Comparison of ENCODE assay signal across 17 cellular contexts in genomic region chr13:29886446-29886845, GRCh38. TPM values are rescaled to one million over a fixed set of nuclear protein-coding genes. Genes with fewer than 3 reads are reported as not detected.
DNase-seq lines count a peak whose midpoint lies in the region; ATAC-seq and TF ChIP-seq lines count a peak whose summit lies in the region.
"Had no signal": no experiment of that assay in that cellular context is flagged by ENCODE, and none has a peak within 500 bp of the region (broad histone marks: within the 10 kb centered on the region; RNA-seq: fewer than 3 reads in every experiment).

No MANE protein-coding gene starts in this region.

- no peak overlapping the region for H3K4me3 Mint-ChIP-seq in activated T-cell treated with anti-CD3 and anti-CD28 coated beads, Interleukin-2, amount 50 U/mL, for 4 hours
- H3K4me3 Mint-ChIP-seq in stimulated activated effector memory CD8-positive, alpha-beta T cell treated with anti-CD3 and anti-CD28 coated beads, Interleukin-12 subunit alpha, Interleukin-12 subunit beta, amount 100 ng/mL, for 72 hours: peak overlapping the region; percentile 34
- H3K4me3 Mint-ChIP-seq: T-helper 1 cell treated with Interleukin-12 subunit alpha and Interleukin-12 subunit beta and Interleukin-4 antibody, amounts not matched to agents 30 μg/mL and 1 μg/mL, for 36 hours had no signal

- no peak overlapping the region for H3K27ac ChIP-seq in upper lobe of left lung
- H3K27ac ChIP-seq: epithelial cell of prostate, pancreas, thoracic aorta had no signal

- H3K27me3 ChIP-seq in upper lobe of left lung: no peaks in the 10 kb centered on the region
- H3K27me3 ChIP-seq: pancreas had no signal

- peak; percentile 78 for DNase-seq in activated effector memory CD4-positive, alpha-beta T cell treated with anti-CD3 and anti-CD28 coated beads, Interleukin-2, amount 50 U/mL, for 16 hours
- no peak for DNase-seq in activated effector memory CD4-positive, alpha-beta T cell treated with Interleukin-2 at 50 U/mL for 16 hours
- DNase-seq in activated T-cell treated with anti-CD3 and anti-CD28 coated beads, Interleukin-2, amount 50 U/mL, for 4 hours: peak; percentile 22
- DNase-seq in stimulated activated CD4-positive, alpha-beta T cell treated with anti-CD3 and anti-CD28 coated beads, Interleukin-12 subunit alpha, Interleukin-12 subunit beta, amount 100 ng/mL, for 4 hours: peak; percentile 11
- DNase-seq in stimulated activated effector memory CD8-positive, alpha-beta T cell treated with anti-CD3 and anti-CD28 coated beads, Interleukin-12 subunit alpha, Interleukin-12 subunit beta, amount 100 ng/mL, for 72 hours (ENCODE audit: low spot score in 2 of 2): no peak
- DNase-seq in DMS79 (lab: John Stamatoyannopoulos, UW) (no peak), upper lobe of left lung (no peak)
- DNase-seq: cerebellar nuclear complex, HCEC 1CT, NCI-H1694, NCI-H526, pancreas, RPMI8226 had no signal

- H3K36me3 ChIP-seq in upper lobe of left lung: no peaks in the 10 kb centered on the region
- H3K36me3 ChIP-seq: pancreas, thoracic aorta had no signal

- 85 to 90% methylated on average over 8 of the region's 8 CpGs for WGBS in upper lobe of left lung, 2 donors

- H3K9me3 ChIP-seq in upper lobe of left lung: no peaks in the 10 kb centered on the region
- H3K9me3 ChIP-seq: pancreas, thoracic aorta had no signal

- no peaks in the 10 kb centered on the region for H3K27me3 Mint-ChIP-seq in activated T-cell treated with anti-CD3 and anti-CD28 coated beads, Interleukin-2, amount 50 U/mL, for 4 hours (ENCODE audit: low read depth)

- peaks cover 11% of the 10 kb centered on the region for H3K4me1 Mint-ChIP-seq in activated T-cell treated with anti-CD3 and anti-CD28 coated beads, Interleukin-2, amount 50 U/mL, for 4 hours (ENCODE audit: low read depth)
- peaks cover 18% of the 10 kb centered on the region for H3K4me1 Mint-ChIP-seq in stimulated activated effector memory CD8-positive, alpha-beta T cell treated with anti-CD3 and anti-CD28 coated beads, Interleukin-12 subunit alpha, Interleukin-12 subunit beta, amount 100 ng/mL, for 72 hours

- peak overlapping the region; percentile 75 for H3K27ac Mint-ChIP-seq in stimulated activated effector memory CD8-positive, alpha-beta T cell treated with anti-CD3 and anti-CD28 coated beads, Interleukin-12 subunit alpha, Interleukin-12 subunit beta, amount 100 ng/mL, for 72 hours

- H3K4me3 ChIP-seq in upper lobe of left lung: no peak overlapping the region
- H3K4me3 ChIP-seq: pancreas, thoracic aorta had no signal

- no peak for TF ChIP-seq CTCF in upper lobe of left lung (IDR thresholded peaks at IDR 0.05)

- peaks cover 0 to 6% (median 0%) of the 10 kb centered on the region in 4 donors for H3K4me1 ChIP-seq in upper lobe of left lung
- H3K4me1 ChIP-seq: pancreas had no signal

- H3K9me3 Mint-ChIP-seq in activated T-cell treated with anti-CD3 and anti-CD28 coated beads, Interleukin-2, amount 50 U/mL, for 4 hours: no peaks in the 10 kb centered on the region
- no peaks in the 10 kb centered on the region for H3K9me3 Mint-ChIP-seq in stimulated activated effector memory CD8-positive, alpha-beta T cell treated with anti-CD3 and anti-CD28 coated beads, Interleukin-12 subunit alpha, Interleukin-12 subunit beta, amount 100 ng/mL, for 72 hours
- H3K9me3 Mint-ChIP-seq: T-helper 1 cell treated with Interleukin-12 subunit alpha and Interleukin-12 subunit beta and Interleukin-4 antibody, amounts not matched to agents 30 μg/mL and 1 μg/mL, for 36 hours had no signal

- no peaks in the 10 kb centered on the region for H3K36me3 Mint-ChIP-seq in activated T-cell treated with anti-CD3 and anti-CD28 coated beads, Interleukin-2, amount 50 U/mL, for 4 hours (ENCODE audit: insufficient read depth)
- H3K36me3 Mint-ChIP-seq in stimulated activated effector memory CD8-positive, alpha-beta T cell treated with anti-CD3 and anti-CD28 coated beads, Interleukin-12 subunit alpha, Interleukin-12 subunit beta, amount 100 ng/mL, for 72 hours: no peaks in the 10 kb centered on the region

- no peak for TF ChIP-seq EP300 in upper lobe of left lung (IDR thresholded peaks at IDR 0.05)

- peak; percentile 91 to 96 for ATAC-seq in activated T-cell treated with anti-CD3 and anti-CD28 coated beads, Interleukin-2, amount 50 U/mL, for 4 hours
- peak; percentile 96 for ATAC-seq in stimulated activated effector memory CD8-positive, alpha-beta T cell treated with anti-CD3 and anti-CD28 coated beads, Interleukin-12 subunit alpha, Interleukin-12 subunit beta, amount 100 ng/mL, for 72 hours
- no peak for ATAC-seq in GM21447 (IDR thresholded peaks at IDR 0.05; ENCODE audit: unreplicated experiment)
- ATAC-seq in upper lobe of left lung (ENCODE audit: low FRiP score in 2 of 2): no peak
- ATAC-seq: pancreas had no signal

- TF ChIP-seq POLR2A in upper lobe of left lung (IDR thresholded peaks at IDR 0.05): no peak

RNA-seq across cellular contexts. Expression of gene UBL3, which starts 36.0 kb away (rescaled TPM):
- total RNA-seq in activated T-cell treated with anti-CD3 and anti-CD28 coated beads, Interleukin-2, amount 50 U/mL, for 4 hours: 10 to 100 TPM; 12.3 to 14.1 (median 14.1) TPM
- 100 to 1,000 TPM in 1 of 6 donors, 10 to 100 TPM in 5; 32.5 to 122 (median 53.3) TPM for total RNA-seq in upper lobe of left lung

Comparison
In these comparisons a context has a peak if more than half of its experiments do, and no peak if none do; other contexts are left out.
1. DNase-seq: peak in activated effector memory CD4-positive, alpha-beta T cell treated with anti-CD3 and anti-CD28 coated beads, Interleukin-2, amount 50 U/mL, for 16 hours (single experiment), activated T-cell treated with anti-CD3 and anti-CD28 coated beads, Interleukin-2, amount 50 U/mL, for 4 hours (single experiment) and stimulated activated CD4-positive, alpha-beta T cell treated with anti-CD3 and anti-CD28 coated beads, Interleukin-12 subunit alpha, Interleukin-12 subunit beta, amount 100 ng/mL, for 4 hours (single experiment); none in activated effector memory CD4-positive, alpha-beta T cell treated with Interleukin-2 at 50 U/mL for 16 hours (single experiment), stimulated activated effector memory CD8-positive, alpha-beta T cell treated with anti-CD3 and anti-CD28 coated beads, Interleukin-12 subunit alpha, Interleukin-12 subunit beta, amount 100 ng/mL, for 72 hours (0 of 2), DMS79 (single experiment) and upper lobe of left lung (0 of 2).
2. ATAC-seq: peak in activated T-cell treated with anti-CD3 and anti-CD28 coated beads, Interleukin-2, amount 50 U/mL, for 4 hours (2 of 2) and stimulated activated effector memory CD8-positive, alpha-beta T cell treated with anti-CD3 and anti-CD28 coated beads, Interleukin-12 subunit alpha, Interleukin-12 subunit beta, amount 100 ng/mL, for 72 hours (single experiment); none in GM21447 (single experiment) and upper lobe of left lung (0 of 2).